ENCODE assay signal across 18 cellular contexts in the genomic region with DNA sequence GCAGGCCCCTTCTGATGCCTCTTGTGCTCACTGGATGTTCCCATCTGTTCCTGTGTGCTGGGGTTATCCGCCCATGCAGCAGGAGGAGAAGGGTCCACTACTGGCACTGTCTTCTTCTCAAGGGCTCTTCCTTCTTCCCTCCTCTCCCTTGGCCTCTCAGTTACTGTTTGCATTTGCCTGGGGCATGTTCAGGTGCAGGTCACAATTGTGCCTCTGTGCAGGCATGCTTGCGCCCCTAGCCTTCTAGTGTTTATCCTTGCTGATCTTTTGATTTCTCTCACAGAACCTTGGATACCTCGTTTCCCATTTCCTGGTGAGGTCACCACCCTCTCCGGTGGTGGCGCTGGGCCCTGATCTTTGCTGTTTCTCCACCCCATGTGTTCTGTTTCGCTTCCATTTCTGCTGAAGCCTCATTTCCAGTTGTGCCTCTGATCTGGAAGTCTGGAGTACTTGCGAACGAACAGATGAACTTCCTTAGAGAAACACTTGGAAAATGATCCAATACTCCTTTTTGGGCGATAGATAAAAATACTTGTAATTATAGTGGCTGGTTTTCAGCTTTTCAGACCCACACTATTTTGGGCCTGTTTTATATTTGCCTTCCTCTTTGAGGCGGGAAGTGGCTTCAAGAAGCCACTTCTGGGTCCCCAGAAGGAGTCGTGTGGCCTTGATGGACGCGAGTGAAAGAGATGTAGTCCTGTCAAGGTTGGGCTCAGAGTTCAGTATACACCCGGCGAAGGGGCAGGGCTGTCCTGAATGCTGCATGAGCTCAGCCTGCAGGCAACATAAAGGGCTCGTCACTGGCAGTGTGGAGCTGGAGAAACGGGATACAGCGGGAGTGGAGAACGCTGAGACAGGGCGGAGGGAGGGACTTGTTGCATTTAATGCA.
DNase-seq lines count a peak whose midpoint lies in the region; ATAC-seq and TF ChIP-seq lines count a peak whose summit lies in the region.
"Had no signal": no experiment of that assay in that cellular context is flagged by ENCODE, and none has a peak within 500 bp of the region (broad histone marks: within the 10 kb centered on the region; RNA-seq: fewer than 3 reads in every experiment).

No MANE protein-coding gene starts in this region.

- H3K4me1 ChIP-seq in cardiac muscle cell (ENCODE audit: low read depth) (no peaks in the 10 kb centered on the region), colonic mucosa (no peaks in the 10 kb centered on the region), mucosa of descending colon (ENCODE audit: low read depth) (no peaks in the 10 kb centered on the region), mesenchymal stem cell (ENCODE audit: control insufficient read depth, insufficient read depth, low read depth, low read length) (no peaks in the 10 kb centered on the region), prostate gland (replicated peaks) (no peaks in the 10 kb centered on the region)
- H3K4me1 ChIP-seq: gastrocnemius medialis had no signal

- no peak overlapping the region for H3K23ac ChIP-seq in mesenchymal stem cell (ENCODE audit: low read length in 2 of 2)

- no peak overlapping the region for H3K4ac ChIP-seq in mesenchymal stem cell (ENCODE audit: low read depth in 1 of 2, low read length in 2 of 2)

- peaks cover 7% of the 10 kb centered on the region for H3K9me3 Mint-ChIP-seq in type B pancreatic cell
- H3K9me3 Mint-ChIP-seq: HFFc6 had no signal

- H2BK5ac ChIP-seq in mesenchymal stem cell (ENCODE audit: low read depth, low read length, poor library complexity, severe bottlenecking) = no peak overlapping the region

- no peak overlapping the region for H2BK12ac ChIP-seq in mesenchymal stem cell (ENCODE audit: low read length in 2 of 2)

- H4K91ac ChIP-seq in mesenchymal stem cell (ENCODE audit: low read length) = no peak overlapping the region

- 81% methylated on average over 19 of the region's 20 CpGs for WGBS in mesenchymal stem cell
- 52% methylated on average over 20 of the region's 20 CpGs for WGBS in prostate gland

- H3K9me3 ChIP-seq in cardiac muscle cell (ENCODE audit: low read depth) = no peaks in the 10 kb centered on the region
- no peaks in the 10 kb centered on the region for H3K9me3 ChIP-seq in colonic mucosa
- H3K9me3 ChIP-seq in mucosa of descending colon = no peaks in the 10 kb centered on the region
- H3K9me3 ChIP-seq in mesenchymal stem cell (ENCODE audit: control insufficient read depth, low read length) = peaks cover 7% of the 10 kb centered on the region
- no peaks in the 10 kb centered on the region for H3K9me3 ChIP-seq in prostate gland
- H3K9me3 ChIP-seq: gastrocnemius medialis had no signal

- H3K27me3 ChIP-seq in cardiac muscle cell (no peaks in the 10 kb centered on the region), colonic mucosa (no peaks in the 10 kb centered on the region), mesenchymal stem cell (ENCODE audit: control insufficient read depth in 1 of 2, insufficient read depth in 1 of 2, low read length in 2 of 2) (no peaks in the 10 kb centered on the region), prostate gland (replicated peaks; ENCODE audit: insufficient read depth) (no peaks in the 10 kb centered on the region)
- H3K27me3 ChIP-seq: gastrocnemius medialis had no signal

- H2AK5ac ChIP-seq in mesenchymal stem cell (ENCODE audit: low read length, severe bottlenecking) = no peak overlapping the region

- H2BK120ac ChIP-seq in mesenchymal stem cell (ENCODE audit: low read depth, low read length) = no peak overlapping the region

- peaks cover 3% of the 10 kb centered on the region for H3K36me3 Mint-ChIP-seq in type B pancreatic cell

- H3K14ac ChIP-seq in mesenchymal stem cell (ENCODE audit: low read length in 2 of 2) = no peak overlapping the region

- H3K4me2 ChIP-seq in mesenchymal stem cell (ENCODE audit: low read length, poor library complexity, severe bottlenecking) = no peak overlapping the region
- H3K4me2 ChIP-seq: smooth muscle cell had no signal

- H4K8ac ChIP-seq in mesenchymal stem cell (ENCODE audit: low read length) = no peak overlapping the region

- H3K18ac ChIP-seq in mesenchymal stem cell (ENCODE audit: low read depth in 1 of 2, low read length in 2 of 2) = no peak overlapping the region

- no peak overlapping the region for H2AFZ ChIP-seq in mesenchymal stem cell (ENCODE audit: low read depth, low read length)

- H3K79me1 ChIP-seq in mesenchymal stem cell (replicated peaks; ENCODE audit: low read length, poor library complexity, severe bottlenecking) = no peaks in the 10 kb centered on the region

- peaks cover 8% of the 10 kb centered on the region for H3K4me1 Mint-ChIP-seq in type B pancreatic cell (ENCODE audit: unreplicated experiment)
- H3K4me1 Mint-ChIP-seq: activated T-helper 17 cell treated with anti-CD3 and anti-CD28 coated beads, Interleukin-2, amount 50 U/mL, for 72 hours had no signal

- no peak overlapping the region for H3K4me3 Mint-ChIP-seq in type B pancreatic cell
- H3K4me3 Mint-ChIP-seq: activated T-helper 17 cell treated with anti-CD3 and anti-CD28 coated beads, Interleukin-2, amount 50 U/mL, for 72 hours; HFFc6 had no signal

- no peak overlapping the region for H2BK15ac ChIP-seq in mesenchymal stem cell (ENCODE audit: low read depth, poor library complexity, severe bottlenecking)

- no peak for TF ChIP-seq POLR2A in prostate gland (IDR thresholded peaks at IDR 0.05)

- H3K36me3 ChIP-seq in cardiac muscle cell (no peaks in the 10 kb centered on the region), colonic mucosa (no peaks in the 10 kb centered on the region), mucosa of descending colon (ENCODE audit: low read depth) (no peaks in the 10 kb centered on the region), mesenchymal stem cell (ENCODE audit: control insufficient read depth in 1 of 2, insufficient read depth in 2 of 2, low read depth in 1 of 2, low read length in 2 of 2) (peaks cover 0 to 32% of the 10 kb centered on the region in 2 experiments), prostate gland (no peaks in the 10 kb centered on the region)
- H3K36me3 ChIP-seq: gastrocnemius medialis had no signal

- H3K27ac Mint-ChIP-seq in type B pancreatic cell = peak overlapping the region; percentile 4
- H3K27ac Mint-ChIP-seq: HFFc6 had no signal

- H3K4me3 ChIP-seq in cardiac muscle cell = no peak overlapping the region
- H3K4me3 ChIP-seq in colonic mucosa = no peak overlapping the region
- no peak overlapping the region for H3K4me3 ChIP-seq in mucosa of descending colon
- H3K4me3 ChIP-seq in mesenchymal stem cell (ENCODE audit: insufficient read depth in 1 of 2, low read depth in 1 of 2, low read length in 2 of 2) = no peak overlapping the region
- no peak overlapping the region for H3K4me3 ChIP-seq in prostate gland
- H3K4me3 ChIP-seq: gastrocnemius medialis, smooth muscle cell had no signal

- no peak for ATAC-seq in Right ventricle myocardium inferior
- ATAC-seq in mucosa of descending colon = peak; percentile 90
- ATAC-seq: activated T-helper 17 cell treated with anti-CD3 and anti-CD28 coated beads, Interleukin-2, amount 50 U/mL, for 72 hours; gastrocnemius medialis had no signal

- DNase-seq in cardiac muscle cell (ENCODE audit: low read depth in 1 of 2, low spot score in 1 of 2) = no peak
- DNase-seq in Right ventricle myocardium inferior (ENCODE audit: missing footprints) = no peak
- peak; percentile 55 for DNase-seq in colonic mucosa
- peak; percentile 57 to 72 (median 58) for DNase-seq in mucosa of descending colon
- DNase-seq in type B pancreatic cell (ENCODE audit: extremely low spot score, unreplicated experiment) = no peak
- DNase-seq in epidermal melanocyte (ENCODE audit: insufficient read length, low spot score) = no peak
- no peak for DNase-seq in mesenchymal stem cell
- no peak for DNase-seq in prostate gland (ENCODE audit: low spot score)
- DNase-seq: activated CD8-positive, alpha-beta memory T cell treated with anti-CD3 and anti-CD28 coated beads for 24 hours; COR-L47; gastrocnemius medialis; HFFc6; NCI-H1105; NCI-H446 treated with DMSO at 0.1 percent for 48 hours; occipital lobe; stimulated activated naive CD4-positive, alpha-beta T cell had no signal

- H3K27ac ChIP-seq in cardiac muscle cell = peak overlapping the region; percentile 57
- no peak overlapping the region for H3K27ac ChIP-seq in colonic mucosa
- no peak overlapping the region for H3K27ac ChIP-seq in mesenchymal stem cell (ENCODE audit: low read length, poor library complexity, severe bottlenecking)
- no peak overlapping the region for H3K27ac ChIP-seq in prostate gland
- H3K27ac ChIP-seq: gastrocnemius medialis had no signal

- intact Hi-C loops in Right ventricle myocardium inferior (cut with DNase I) = no loop called here
- intact Hi-C loops in colonic mucosa (cut with DNase I) = no loop called here
- intact Hi-C loops in mucosa of descending colon (cut with DNase I, micrococcal nuclease) = no loop called here
- intact Hi-C loops in prostate gland (cut with DNase I) = no loop called here

- H3K9ac ChIP-seq in colonic mucosa (ENCODE audit: low read depth in 2 of 2, low read length in 2 of 2) = no peak overlapping the region
- no peak overlapping the region for H3K9ac ChIP-seq in mesenchymal stem cell (ENCODE audit: low read length)

- TF ChIP-seq CTCF in cardiac muscle cell (IDR thresholded peaks at IDR 0.05; ENCODE audit: low read depth, low read length) = no peak
- TF ChIP-seq CTCF in colonic mucosa (IDR thresholded peaks at IDR 0.05) = no peak
- no peak for TF ChIP-seq CTCF in mucosa of descending colon (IDR thresholded peaks at IDR 0.05)
- TF ChIP-seq CTCF in type B pancreatic cell (conservative IDR thresholded peaks at IDR 0.05) = no peak
- TF ChIP-seq CTCF in prostate gland (IDR thresholded peaks at IDR 0.05) = no peak

- H3K27me3 Mint-ChIP-seq in type B pancreatic cell = no peaks in the 10 kb centered on the region
- H3K27me3 Mint-ChIP-seq: activated T-helper 17 cell treated with anti-CD3 and anti-CD28 coated beads, Interleukin-2, amount 50 U/mL, for 72 hours had no signal

Comparison
In these comparisons a context has a peak if more than half of its experiments do, and no peak if none do; other contexts are left out.
1. DNase-seq: peak in colonic mucosa (single experiment) and mucosa of descending colon (3 of 3); none in cardiac muscle cell (0 of 2), Right ventricle myocardium inferior (single experiment), type B pancreatic cell (single experiment), epidermal melanocyte (single experiment), mesenchymal stem cell (single experiment) and prostate gland (single experiment).